In genomic region chr4:83010522-83011318, GRCh38 we compare ENCODE assay signal across 8 cellular contexts. TPM values are rescaled to one million over a fixed set of nuclear protein-coding genes. Genes with fewer than 3 reads are reported as not detected.
A peak's percentile ranks its signal among the peaks of the same experiment; 100 is the strongest.
DNase-seq lines count a peak whose midpoint lies in the region; ATAC-seq, FAIRE-seq and TF ChIP-seq lines count a peak whose summit lies in the region.

TSS of gene LIN54 (minus strand) at chr4:83010823. CDS start at chr4:82984844, 25,979 bp downstream.

- peak; percentile 41 for ATAC-seq in GM19463 (IDR thresholded peaks at IDR 0.05; ENCODE audit: unreplicated experiment)
- peak; percentile 74 to 80 for ATAC-seq in natural killer cell treated with Interleukin-12 subunit alpha and Interleukin-12 subunit beta and Interleukin-15 and Interleukin-18, amount 100 ng/mL, for 72 hours

- H3K9me3 Mint-ChIP-seq in activated T-helper 2 cell treated with anti-CD3 and anti-CD28 coated beads, Interferon-gamma antibody, Interleukin-2, Interleukin-4, amounts not matched to agents 10 μg/mL and 5 μg/mL and 100 μg/mL, durations not matched to agents 14 hours and 24 hours and 36 hours, result no peaks in the 10 kb centered on the region
- H3K9me3 Mint-ChIP-seq in natural killer cell treated with Interleukin-12 subunit alpha and Interleukin-12 subunit beta and Interleukin-15 and Interleukin-18, amount 100 ng/mL, for 72 hours, result no peaks in the 10 kb centered on the region

- intact Hi-C loops in activated T-helper 2 cell treated with anti-CD3 and anti-CD28 coated beads, Interferon-gamma antibody, Interleukin-2, Interleukin-4, amounts not matched to agents 10 μg/mL and 5 μg/mL and 100 μg/mL, durations not matched to agents 14 hours and 24 hours and 36 hours (cut with micrococcal nuclease), result loop anchor here (1.0 to 5.0 kb wide), 5 partner anchors 22 to 578 kb away; partner anchors contain the start of genes ENOPH1, HELQ, HNRNPDL and SEC31A

- peak within 1 kb of the TSS; percentile 80 for H3K4me3 ChIP-seq in fibroblast of mammary gland (ENCODE audit: control insufficient read depth, low read depth, low read length)

- no peak for TF ChIP-seq CTCF in fibroblast of mammary gland (conservative IDR thresholded peaks at IDR 0.05; ENCODE audit: control insufficient read depth, insufficient read depth, low read depth, low read length)

- peak within 1 kb of the TSS; percentile 98 for H3K27ac Mint-ChIP-seq in activated T-helper 2 cell treated with anti-CD3 and anti-CD28 coated beads, Interferon-gamma antibody, Interleukin-2, Interleukin-4, amounts not matched to agents 10 μg/mL and 5 μg/mL and 100 μg/mL, durations not matched to agents 14 hours and 24 hours and 36 hours
- H3K27ac Mint-ChIP-seq in natural killer cell treated with Interleukin-12 subunit alpha and Interleukin-12 subunit beta and Interleukin-15 and Interleukin-18, amount 100 ng/mL, for 72 hours, result peak within 1 kb of the TSS; percentile 90 to 99

- peak; percentile 71 for DNase-seq in COR-L47 (lab: John Stamatoyannopoulos, UW)
- peak; percentile 40 for DNase-seq in HTR-8/SVneo (ENCODE audit: insufficient read length, low spot score)
- DNase-seq in SHP77 (lab: John Stamatoyannopoulos, UW), result peak; percentile 35 to 74
- peak; percentile 84 for DNase-seq in activated T-helper 2 cell treated with anti-CD3 and anti-CD28 coated beads, Interferon-gamma antibody, Interleukin-2, Interleukin-4, amounts not matched to agents 10 μg/mL and 5 μg/mL and 100 μg/mL, durations not matched to agents 14 hours and 24 hours and 36 hours (ENCODE audit: low spot score)
- DNase-seq in fibroblast of mammary gland (ENCODE audit: low read depth), result peak; percentile 60
- DNase-seq in natural killer cell treated with Interleukin-12 subunit alpha and Interleukin-12 subunit beta and Interleukin-15 and Interleukin-18, amount 100 ng/mL, for 72 hours (ENCODE audit: low spot score), result peak; percentile 92
- DNase-seq in stimulated activated naive CD4-positive, alpha-beta T cell treated with Interleukin-2 at 50 U/mL for 16 hours (lab: John Stamatoyannopoulos, UW), result peak; percentile 88

- FAIRE-seq in HTR-8/SVneo (lab: Jason Lieb, UNC), result no peak

- peaks cover 44% of the 10 kb centered on the region for H3K4me1 Mint-ChIP-seq in activated T-helper 2 cell treated with anti-CD3 and anti-CD28 coated beads, Interferon-gamma antibody, Interleukin-2, Interleukin-4, amounts not matched to agents 10 μg/mL and 5 μg/mL and 100 μg/mL, durations not matched to agents 14 hours and 24 hours and 36 hours (ENCODE audit: low read depth)
- H3K4me1 Mint-ChIP-seq in natural killer cell treated with Interleukin-12 subunit alpha and Interleukin-12 subunit beta and Interleukin-15 and Interleukin-18, amount 100 ng/mL, for 72 hours (ENCODE audit: low read depth in 2 of 2), result peaks cover 53 to 55% of the 10 kb centered on the region in 2 donors

- peak within 1 kb of the TSS; percentile 87 for H3K4me3 Mint-ChIP-seq in activated T-helper 2 cell treated with anti-CD3 and anti-CD28 coated beads, Interferon-gamma antibody, Interleukin-2, Interleukin-4, amounts not matched to agents 10 μg/mL and 5 μg/mL and 100 μg/mL, durations not matched to agents 14 hours and 24 hours and 36 hours (ENCODE audit: low read depth)
- peak within 1 kb of the TSS; percentile 93 for H3K4me3 Mint-ChIP-seq in natural killer cell treated with Interleukin-12 subunit alpha and Interleukin-12 subunit beta and Interleukin-15 and Interleukin-18, amount 100 ng/mL, for 72 hours

- H3K36me3 Mint-ChIP-seq in activated T-helper 2 cell treated with anti-CD3 and anti-CD28 coated beads, Interferon-gamma antibody, Interleukin-2, Interleukin-4, amounts not matched to agents 10 μg/mL and 5 μg/mL and 100 μg/mL, durations not matched to agents 14 hours and 24 hours and 36 hours (ENCODE audit: low read depth), result peaks cover 3% of the 10 kb centered on the region
- H3K36me3 Mint-ChIP-seq in natural killer cell treated with Interleukin-12 subunit alpha and Interleukin-12 subunit beta and Interleukin-15 and Interleukin-18, amount 100 ng/mL, for 72 hours, result no peaks in the 10 kb centered on the region

- no peaks in the 10 kb centered on the region for H3K27me3 Mint-ChIP-seq in activated T-helper 2 cell treated with anti-CD3 and anti-CD28 coated beads, Interferon-gamma antibody, Interleukin-2, Interleukin-4, amounts not matched to agents 10 μg/mL and 5 μg/mL and 100 μg/mL, durations not matched to agents 14 hours and 24 hours and 36 hours (ENCODE audit: low read depth)
- no peaks in the 10 kb centered on the region for H3K27me3 Mint-ChIP-seq in natural killer cell treated with Interleukin-12 subunit alpha and Interleukin-12 subunit beta and Interleukin-15 and Interleukin-18, amount 100 ng/mL, for 72 hours

RNA-seq across cellular contexts. Expression of gene LIN54, which starts in this region (rescaled TPM):
- 28.0 and 30.6 TPM in 2 replicates for total RNA-seq in activated T-helper 2 cell treated with anti-CD3 and anti-CD28 coated beads, Interferon-gamma antibody, Interleukin-2, Interleukin-4, amounts not matched to agents 10 μg/mL and 5 μg/mL and 100 μg/mL, durations not matched to agents 14 hours and 24 hours and 36 hours
- 10 to 100 TPM; 21.0 to 25.2 TPM for total RNA-seq in natural killer cell treated with Interleukin-12 subunit alpha and Interleukin-12 subunit beta and Interleukin-15 and Interleukin-18, amount 100 ng/mL, for 72 hours

Comparison
In these comparisons a context has a peak if more than half of its experiments do, and no peak if none do; other contexts are left out.
1. Peak in every context shown above with its lines: DNase-seq, ATAC-seq and H3K4me3 ChIP-seq.
2. DNase-seq: peak in every context shown above with its lines; median percentile 92 in natural killer cell treated with Interleukin-12 subunit alpha and Interleukin-12 subunit beta and Interleukin-15 and Interleukin-18, amount 100 ng/mL, for 72 hours; 88 in stimulated activated naive CD4-positive, alpha-beta T cell treated with Interleukin-2 at 50 U/mL for 16 hours; 84 in activated T-helper 2 cell treated with anti-CD3 and anti-CD28 coated beads, Interferon-gamma antibody, Interleukin-2, Interleukin-4, amounts not matched to agents 10 μg/mL and 5 μg/mL and 100 μg/mL, durations not matched to agents 14 hours and 24 hours and 36 hours; 71 in COR-L47; 60 in fibroblast of mammary gland; 54 in SHP77; 40 in HTR-8/SVneo.